ENCODE assay signal across 8 cellular contexts in genomic region chr2:96760036-96760985, GRCh38. TPM values are rescaled to one million over a fixed set of nuclear protein-coding genes. Genes with fewer than 3 reads are reported as not detected.
A peak's percentile ranks its signal among the peaks of the same experiment; 100 is the strongest.
DNase-seq lines count a peak whose midpoint lies in the region; ATAC-seq and TF ChIP-seq lines count a peak whose summit lies in the region.

Gene CNNM4, plus strand, starts transcription at chr2:96760902. Its CDS starts 98 bp downstream, at chr2:96761000.

- H4K20me1 ChIP-seq in Loucy (ENCODE audit: insufficient read depth, low read length, poor library complexity, severe bottlenecking) = no peaks in the 10 kb centered on the region
- H4K20me1 ChIP-seq in neural cell (ENCODE audit: insufficient read depth) = no peaks in the 10 kb centered on the region

- peak within 1 kb of the TSS; percentile 89 for H3K4me2 ChIP-seq in Loucy (ENCODE audit: low read depth, low read length, poor library complexity, severe bottlenecking)
- peak within 1 kb of the TSS; percentile 76 for H3K4me2 ChIP-seq in neural cell (ENCODE audit: low read length)

- H3K9me2 ChIP-seq in Loucy (replicated peaks; ENCODE audit: low read depth, low read length) = no peaks in the 10 kb centered on the region
- no peaks in the 10 kb centered on the region for H3K9me2 ChIP-seq in neural cell (ENCODE audit: insufficient read depth, low read length)

- H2AFZ ChIP-seq in Loucy (ENCODE audit: low read length) (peak within 1 kb of the TSS; percentile 91), neural cell (ENCODE audit: low read depth, low read length) (peak within 1 kb of the TSS; percentile 94)

- H3K9ac ChIP-seq in Loucy (ENCODE audit: low read depth, low read length, poor library complexity, severe bottlenecking) = peak within 1 kb of the TSS; percentile 67
- peak within 1 kb of the TSS; percentile 62 for H3K9ac ChIP-seq in neural cell (ENCODE audit: low read length)

- DNase-seq in ELF-1 (ENCODE audit: low read depth, low spot score) (peak; percentile 93), H7 (peak; percentile 98), RWPE2 (ENCODE audit: low spot score) (peak; percentile 94), fibroblast of the conjunctiva (ENCODE audit: low read depth) (peak; percentile 83)
- peak; percentile 89 for DNase-seq in activated effector memory CD4-positive, alpha-beta T cell treated with Interleukin-2 at 50 U/mL for 16 hours
- peak; percentile 88 to 92 for DNase-seq in stimulated activated naive CD8-positive, alpha-beta T cell treated with anti-CD3 and anti-CD28 coated beads, Interleukin-15, amount 100 ng/mL, for 72 hours

- H3K4me1 Mint-ChIP-seq in stimulated activated naive CD8-positive, alpha-beta T cell treated with anti-CD3 and anti-CD28 coated beads, Interleukin-15, amount 100 ng/mL, for 72 hours = peaks cover 54% of the 10 kb centered on the region

- peak within 1 kb of the TSS; percentile 52 to 89 for H3K27ac Mint-ChIP-seq in stimulated activated naive CD8-positive, alpha-beta T cell treated with anti-CD3 and anti-CD28 coated beads, Interleukin-15, amount 100 ng/mL, for 72 hours

- H3K36me3 ChIP-seq in H7 (replicated peaks; ENCODE audit: control insufficient read depth, insufficient read depth, low read length) = no peaks in the 10 kb centered on the region
- H3K36me3 ChIP-seq in Loucy (ENCODE audit: insufficient read depth, low read length) = no peaks in the 10 kb centered on the region
- H3K36me3 ChIP-seq in RWPE2 (ENCODE audit: low read depth) = no peaks in the 10 kb centered on the region
- no peaks in the 10 kb centered on the region for H3K36me3 ChIP-seq in neural cell (ENCODE audit: insufficient read depth, low read length)

- no peaks in the 10 kb centered on the region for H3K27me3 Mint-ChIP-seq in stimulated activated naive CD8-positive, alpha-beta T cell treated with anti-CD3 and anti-CD28 coated beads, Interleukin-15, amount 100 ng/mL, for 72 hours

- H3K27ac ChIP-seq in RWPE2 (ENCODE audit: poor library complexity, severe bottlenecking) (no peak within 1 kb of the TSS), neural cell (ENCODE audit: low read length) (peak within 1 kb of the TSS; percentile 53)

- H3K4me3 ChIP-seq in H7 (ENCODE audit: insufficient read depth, low read depth, low read length) (peak within 1 kb of the TSS; percentile 69), Loucy (ENCODE audit: low read length, poor library complexity, severe bottlenecking) (peak within 1 kb of the TSS; percentile 78), RWPE2 (ENCODE audit: severe bottlenecking) (peak within 1 kb of the TSS; percentile 87), neural cell (ENCODE audit: low read length) (peak within 1 kb of the TSS; percentile 80)

- no peaks in the 10 kb centered on the region for H3K9me3 Mint-ChIP-seq in stimulated activated naive CD8-positive, alpha-beta T cell treated with anti-CD3 and anti-CD28 coated beads, Interleukin-15, amount 100 ng/mL, for 72 hours

- no peaks in the 10 kb centered on the region for H3F3A ChIP-seq in Loucy (ENCODE audit: low read depth)
- H3F3A ChIP-seq in neural cell (ENCODE audit: insufficient read depth, low read length, poor library complexity, severe bottlenecking) = no peaks in the 10 kb centered on the region

- no peak for TF ChIP-seq RAD21 in neural cell (conservative IDR thresholded peaks at IDR 0.05)

- H3K27me3 ChIP-seq in H7 (ENCODE audit: control insufficient read depth, insufficient read depth, low read length) = peaks cover 4% of the 10 kb centered on the region
- H3K27me3 ChIP-seq in Loucy (ENCODE audit: insufficient read depth, low read length, poor library complexity, severe bottlenecking) = no peaks in the 10 kb centered on the region
- no peaks in the 10 kb centered on the region for H3K27me3 ChIP-seq in RWPE2 (ENCODE audit: insufficient read depth, poor library complexity, severe bottlenecking)
- H3K27me3 ChIP-seq in neural cell (ENCODE audit: insufficient read depth, low read depth, low read length) = no peaks in the 10 kb centered on the region

- H3K4me1 ChIP-seq in Loucy (ENCODE audit: insufficient read depth, low read length, poor library complexity, severe bottlenecking) = peaks cover 44% of the 10 kb centered on the region
- H3K4me1 ChIP-seq in RWPE2 (ENCODE audit: insufficient read depth, poor library complexity, severe bottlenecking) = peaks cover 18% of the 10 kb centered on the region

- H3K9me3 ChIP-seq in Loucy (ENCODE audit: insufficient read depth, low read depth, low read length) (no peaks in the 10 kb centered on the region), RWPE2 (ENCODE audit: severe bottlenecking) (no peaks in the 10 kb centered on the region), neural cell (ENCODE audit: low read length) (no peaks in the 10 kb centered on the region)

- TF ChIP-seq CTCF in Loucy (conservative IDR thresholded peaks at IDR 0.05; ENCODE audit: low read length) (no peak), RWPE2 (IDR thresholded peaks at IDR 0.05; ENCODE audit: poor library complexity, severe bottlenecking) (no peak), neural cell (IDR thresholded peaks at IDR 0.05; ENCODE audit: poor library complexity, severe bottlenecking) (no peak)

- H3K79me2 ChIP-seq in Loucy (ENCODE audit: insufficient read depth, low read length) (no peaks in the 10 kb centered on the region), neural cell (replicated peaks; ENCODE audit: insufficient read depth, low read length) (no peaks in the 10 kb centered on the region)

- peak within 1 kb of the TSS; percentile 86 to 88 for H3K4me3 Mint-ChIP-seq in stimulated activated naive CD8-positive, alpha-beta T cell treated with anti-CD3 and anti-CD28 coated beads, Interleukin-15, amount 100 ng/mL, for 72 hours

- no peak for TF ChIP-seq EP300 in neural cell (conservative IDR thresholded peaks at IDR 0.05; ENCODE audit: poor library complexity, severe bottlenecking)

- ATAC-seq in RWPE2 (ENCODE audit: low read depth) = peak; percentile 87
- peak; percentile 93 for ATAC-seq in stimulated activated naive CD8-positive, alpha-beta T cell treated with anti-CD3 and anti-CD28 coated beads, Interleukin-15, amount 100 ng/mL, for 72 hours

TF ChIP-seq in neural cell, 6 proteins besides CTCF, POLR2A, EP300 and RAD21:
- TF ChIP-seq POLR2AphosphoS5 (IDR thresholded peaks at IDR 0.05) (peak; percentile 15), MXI1 (conservative IDR thresholded peaks at IDR 0.05; ENCODE audit: poor library complexity, severe bottlenecking) (peak; percentile 81), EZH2 (IDR thresholded peaks at IDR 0.05; ENCODE audit: borderline replicate concordance, insufficient read depth, low read length, poor library complexity, severe bottlenecking) (no peak), REST (IDR thresholded peaks at IDR 0.05; ENCODE audit: borderline replicate concordance) (peak; percentile 46), SMC3 (conservative IDR thresholded peaks at IDR 0.05; ENCODE audit: poor library complexity) (no peak), TAF1 (IDR thresholded peaks at IDR 0.05; ENCODE audit: low read depth) (no peak)

RNA-seq across cellular contexts. Expression of gene CNNM4, which starts in this region (rescaled TPM):
- total RNA-seq in H7 (2014; rRNA removed; shearing (Covaris generic)) = 10.8 and 15.8 TPM in 2 replicates
- 7.2 and 7.5 TPM in 2 replicates for polyA plus RNA-seq in neural cell
- polyA minus RNA-seq in neural cell = 10.5 and 11.0 TPM in 2 replicates
